Comparison of ENCODE assay signal across 9 cellular contexts in the genomic region with DNA sequence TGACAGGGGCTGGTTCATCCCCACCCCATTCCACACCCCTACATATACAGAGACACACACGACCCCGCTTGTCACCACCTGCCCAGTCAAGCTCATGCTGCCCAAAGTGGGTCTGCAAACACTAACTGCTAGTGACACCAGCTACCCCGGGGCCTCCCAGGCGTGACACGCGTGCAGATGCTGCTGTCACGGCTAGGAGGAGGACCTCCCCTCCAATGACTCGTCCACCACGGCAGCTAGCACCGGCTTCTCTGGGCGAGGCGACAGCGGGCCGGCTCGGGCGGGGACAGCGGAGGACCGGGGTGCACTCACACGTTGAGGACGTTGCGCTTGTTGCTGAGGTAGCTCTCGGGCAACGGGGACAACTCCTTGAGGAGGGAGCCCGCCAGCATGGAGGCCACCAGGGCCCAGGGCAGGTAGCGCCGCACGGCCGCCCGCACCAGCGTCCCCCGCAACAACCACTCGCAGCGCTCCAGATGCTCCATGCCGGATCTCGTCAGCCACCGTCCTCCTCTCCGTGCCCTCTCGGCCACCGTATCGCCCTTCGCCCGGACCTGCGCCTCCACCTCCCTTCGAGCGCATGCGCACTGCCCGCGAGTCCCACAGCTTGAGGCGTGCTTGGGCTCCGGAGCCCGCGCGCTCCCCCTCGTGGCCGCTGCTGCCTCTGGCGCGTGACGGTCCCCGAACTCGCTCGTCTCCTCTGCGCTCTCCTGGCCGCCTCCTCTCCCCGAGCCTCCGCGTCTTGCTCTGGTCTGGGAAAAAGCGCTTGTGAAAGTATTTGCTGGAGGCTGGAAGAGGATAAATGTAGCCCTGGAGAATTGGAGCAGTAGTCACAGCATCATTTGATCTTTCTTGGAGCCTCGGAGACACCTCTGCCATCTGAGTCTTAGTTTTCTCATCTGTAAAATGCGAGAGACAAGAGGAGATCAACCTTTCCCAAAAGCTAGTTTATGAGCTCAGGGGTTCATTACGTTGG. TPM values are rescaled to one million over a fixed set of nuclear protein-coding genes. Genes with fewer than 3 reads are reported as not detected.
DNase-seq lines count a peak whose midpoint lies in the region; ATAC-seq, FAIRE-seq and TF ChIP-seq lines count a peak whose summit lies in the region.
"Had no signal": no experiment of that assay in that cellular context is flagged by ENCODE, and none has a peak within 500 bp of the region (broad histone marks: within the 10 kb centered on the region; RNA-seq: fewer than 3 reads in every experiment).

A gene with protein sequence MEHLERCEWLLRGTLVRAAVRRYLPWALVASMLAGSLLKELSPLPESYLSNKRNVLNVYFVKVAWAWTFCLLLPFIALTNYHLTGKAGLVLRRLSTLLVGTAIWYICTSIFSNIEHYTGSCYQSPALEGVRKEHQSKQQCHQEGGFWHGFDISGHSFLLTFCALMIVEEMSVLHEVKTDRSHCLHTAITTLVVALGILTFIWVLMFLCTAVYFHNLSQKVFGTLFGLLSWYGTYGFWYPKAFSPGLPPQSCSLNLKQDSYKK (minus strand): TSS at position 539 of the 976 bp plus-strand sequence. CDS start 54 bp downstream, at position 485.

- peak within 1 kb of the TSS; percentile 91 for H3K4me3 ChIP-seq in BLaER1
- H3K4me3 ChIP-seq in colonic mucosa: peak within 1 kb of the TSS; percentile 97

- TF ChIP-seq CTCF in colonic mucosa (IDR thresholded peaks at IDR 0.05): peak; percentile 84

- H3K9ac ChIP-seq in BLaER1 (peak within 1 kb of the TSS; percentile 88), colonic mucosa (ENCODE audit: low read depth in 2 of 2, low read length in 2 of 2) (peak within 1 kb of the TSS; percentile 89 to 97)

- peak; percentile 89 for FAIRE-seq in GM19239 (lab: Jason Lieb, UNC)
- FAIRE-seq: islet of Langerhans had no signal

- ATAC-seq in HG03442 (IDR thresholded peaks at IDR 0.05; ENCODE audit: unreplicated experiment) (peak; percentile 82), left colon (peak; percentile 92)

- H3K36me3 ChIP-seq in BLaER1 (peaks cover 11% of the 10 kb centered on the region; the same call in 1 of the 2 replicates), colonic mucosa (no peaks in the 10 kb centered on the region)

- peak within 1 kb of the TSS; percentile 94 for H3K4me2 ChIP-seq in BLaER1

- H3K27ac ChIP-seq in BLaER1 (peak within 1 kb of the TSS; percentile 79), colonic mucosa (peak within 1 kb of the TSS; percentile 56)

- no peaks in the 10 kb centered on the region for H3K27me3 ChIP-seq in BLaER1
- no peaks in the 10 kb centered on the region for H3K27me3 ChIP-seq in colonic mucosa

- intact Hi-C loops in colonic mucosa (cut with DNase I): loop anchor here (2.0 to 10.0 kb wide), 3 partner anchors 74 to 154 kb away; no protein-coding TSS in a partner anchor
- intact Hi-C loops in left colon (cut with DNase I, micrococcal nuclease): loop anchor here (5.0 to 10.0 kb wide), 2 partner anchors 86 to 296 kb away; no protein-coding TSS in a partner anchor

- DNase-seq in GM19239 (ENCODE audit: insufficient read length, low spot score) (peak; percentile 99), NCI-H510A treated with DMSO at 0.1 percent for 48 hours (lab: John Stamatoyannopoulos, UW) (peak; percentile 95), colonic mucosa (peak; percentile 99), left colon (peak; percentile 98 to 99)
- peak; percentile 97 to 98 for DNase-seq in activated CD4-positive, alpha-beta T cell treated with anti-CD3 and anti-CD28 coated beads for 4 hours
- DNase-seq in stimulated activated CD4-positive, alpha-beta T cell treated with anti-CD3 and anti-CD28 coated beads, Interleukin-1b, Interleukin-23, amount 100 ng/mL, for 4 hours (ENCODE audit: low read depth in 2 of 2): peak; percentile 98 to 99

- no peaks in the 10 kb centered on the region for H3K9me3 ChIP-seq in BLaER1
- no peaks in the 10 kb centered on the region for H3K9me3 ChIP-seq in colonic mucosa

- no peaks in the 10 kb centered on the region; the same call in 1 of the 2 replicates for H4K20me1 ChIP-seq in BLaER1

- H3K4me1 ChIP-seq in BLaER1 (peaks cover 13% of the 10 kb centered on the region), colonic mucosa (peaks cover 4% of the 10 kb centered on the region)

RNA-seq across cellular contexts. Expression of the gene that starts here (rescaled TPM):
- total RNA-seq in colonic mucosa (10 to 100 TPM; 10.1 to 11.6 TPM), left colon (10 to 100 TPM in 1 of 2 donors, 1 to 10 TPM in 1; 9.5 to 10.2 TPM)

Comparison
In these comparisons a context has a peak if more than half of its experiments do, and no peak if none do; other contexts are left out.
1. Peak in every context shown above with its lines: DNase-seq, ATAC-seq, H3K4me3 ChIP-seq and H3K27ac ChIP-seq.